1 cellular context compared by ENCODE assay signal in genomic region chr19:5823579-5824281, GRCh38.
TF ChIP-seq lines count a peak whose summit lies in the region.

No MANE protein-coding gene starts in this region.

TF ChIP-seq in K562, 482 proteins besides CTCF, POLR2A, EP300 and RAD21 (continued from another document and continues in another):
- TF ChIP-seq THRB (CRISPR knock-in tag; conservative IDR thresholded peaks at IDR 0.05) (no peak), CHD7 (IDR thresholded peaks at IDR 0.05; ENCODE audit: low read depth, low read length) (no peak), GTF2A2 (tag; IDR thresholded peaks at IDR 0.05) (no peak), DEAF1 (CRISPR knock-in tag; IDR thresholded peaks at IDR 0.05) (no peak), CC2D1A (IDR thresholded peaks at IDR 0.05) (no peak), NFIC (IDR thresholded peaks at IDR 0.05) (no peak), IRF2 (CRISPR knock-in tag; IDR thresholded peaks at IDR 0.05) (no peak), TEAD4 (IDR thresholded peaks at IDR 0.05; ENCODE audit: low read length) (no peak), TEAD4 (CRISPR knock-in tag; IDR thresholded peaks at IDR 0.05; ENCODE audit: borderline replicate concordance) (no peak), ESRRA (IDR thresholded peaks at IDR 0.05; ENCODE audit: borderline replicate concordance, low read depth) (no peak), ATF2 (CRISPR knock-in tag; IDR thresholded peaks at IDR 0.05) (no peak), ZFP30 (CRISPR knock-in tag; IDR thresholded peaks at IDR 0.05; ENCODE audit: borderline replicate concordance) (no peak), HOXB6 (CRISPR knock-in tag; IDR thresholded peaks at IDR 0.05; ENCODE audit: borderline replicate concordance) (no peak), CTBP1 (IDR thresholded peaks at IDR 0.05; ENCODE audit: borderline replicate concordance) (peak; percentile 28; the same call in 1 of the 2 replicates), RBM25 (IDR thresholded peaks at IDR 0.05; ENCODE audit: low read depth, low read length, severe bottlenecking) (peak; percentile 23), RFX1 (IDR thresholded peaks at IDR 0.05) (no peak), RCOR1 (IDR thresholded peaks at IDR 0.05; ENCODE audit: borderline replicate concordance in 1 of 2, low read depth in 2 of 2, low read length in 2 of 2) (peak in 1 of 2 experiments; percentile 35; a peak in 1 of 4 replicates), GATA2 (CRISPR knock-in tag; IDR thresholded peaks at IDR 0.05) (no peak), ARHGAP35 (IDR thresholded peaks at IDR 0.05; ENCODE audit: partially characterized antibody) (no peak), SOX6 (IDR thresholded peaks at IDR 0.05) (no peak), CCNT2 (IDR thresholded peaks at IDR 0.05; ENCODE audit: borderline replicate concordance, extremely low read depth, insufficient read length, low read depth, low read length) (no peak), HES1 (IDR thresholded peaks at IDR 0.05; ENCODE audit: low read depth) (no peak), DACH1 (IDR thresholded peaks at IDR 0.05; ENCODE audit: partially characterized antibody) (no peak), ATF1 (CRISPR knock-in tag; IDR thresholded peaks at IDR 0.05) (no peak), ATF1 (tag; IDR thresholded peaks at IDR 0.05) (no peak), NR0B1 (IDR thresholded peaks at IDR 0.05; ENCODE audit: partially characterized antibody) (no peak), NFXL1 (CRISPR knock-in tag; IDR thresholded peaks at IDR 0.05) (no peak), HCFC1 (IDR thresholded peaks at IDR 0.05; ENCODE audit: low read depth, low read length) (no peak), PHB (CRISPR knock-in tag; IDR thresholded peaks at IDR 0.05) (no peak), MCM5 (IDR thresholded peaks at IDR 0.05; ENCODE audit: low read depth) (no peak), FOXA1 (IDR thresholded peaks at IDR 0.05; ENCODE audit: borderline replicate concordance) (no peak), CSDE1 (IDR thresholded peaks at IDR 0.05) (no peak), FOXJ3 (CRISPR knock-in tag; IDR thresholded peaks at IDR 0.05) (no peak), ZNF79 (CRISPR knock-in tag; IDR thresholded peaks at IDR 0.05; ENCODE audit: low read depth) (no peak), MAFK (IDR thresholded peaks at IDR 0.05; ENCODE audit: low read length) (no peak), EZH2 (IDR thresholded peaks at IDR 0.05; ENCODE audit: borderline replicate concordance, low read depth, low read length) (no peak), HNRNPUL1 (IDR thresholded peaks at IDR 0.05; ENCODE audit: low read length) (no peak), FOXA3 (CRISPR knock-in tag; conservative IDR thresholded peaks at IDR 0.05 in 1 of 2, IDR thresholded peaks at IDR 0.05 in 1 of 2) (no peak), ZNF76 (CRISPR knock-in tag; IDR thresholded peaks at IDR 0.05; ENCODE audit: borderline replicate concordance) (no peak), ZNF644 (tag; IDR thresholded peaks at IDR 0.05; ENCODE audit: low read depth) (no peak), JUN (IDR thresholded peaks at IDR 0.05; ENCODE audit: borderline replicate concordance, low read depth, low read length) (no peak), JUN (CRISPR knock-in tag; IDR thresholded peaks at IDR 0.05; ENCODE audit: borderline replicate concordance) (no peak), TGIF2 (CRISPR knock-in tag; IDR thresholded peaks at IDR 0.05) (no peak), SMC3 (conservative IDR thresholded peaks at IDR 0.05; ENCODE audit: insufficient read depth, low read depth, low read length) (peak; percentile 47; the same call in 1 of the 2 replicates), MNT (conservative IDR thresholded peaks at IDR 0.05) (no peak), E2F4 (CRISPR knock-in tag; IDR thresholded peaks at IDR 0.05; ENCODE audit: low read depth) (no peak), GTF2E2 (tag; IDR thresholded peaks at IDR 0.05) (no peak), POLR3A (IDR thresholded peaks at IDR 0.05; ENCODE audit: borderline replicate concordance, extremely low read depth, insufficient read depth, insufficient read length) (no peak), ELF2 (CRISPR knock-in tag; IDR thresholded peaks at IDR 0.05) (no peak), ZFP36 (IDR thresholded peaks at IDR 0.05; ENCODE audit: low read depth, low read length, partially characterized antibody) (peak; percentile 59)
